Comparison of ENCODE assay signal across 32 cellular contexts in the genomic region with DNA sequence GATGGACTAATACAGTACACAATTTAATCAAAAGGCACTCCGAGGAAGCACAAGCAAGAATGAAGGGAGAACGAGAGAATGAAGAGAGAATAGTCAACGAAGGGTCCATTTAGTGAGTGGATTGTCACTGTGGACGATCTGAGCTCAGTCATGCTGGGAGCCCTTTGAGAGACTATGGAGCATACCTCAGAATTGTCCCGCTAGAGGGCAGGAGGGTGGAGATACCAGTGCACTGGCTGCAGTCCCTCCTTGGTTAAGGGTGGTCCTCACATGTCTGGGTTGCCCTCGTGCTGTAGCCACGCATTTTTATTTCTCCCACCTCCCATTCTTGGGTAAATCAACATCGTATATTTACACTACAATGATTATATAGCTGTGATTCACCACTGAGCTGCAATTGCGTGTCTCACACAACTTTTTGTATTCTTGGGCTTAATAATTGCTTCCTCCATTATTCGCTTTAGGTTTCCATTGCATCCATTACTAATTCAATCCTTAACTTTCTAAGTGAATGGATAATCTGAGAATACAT. TPM values are rescaled to one million over a fixed set of nuclear protein-coding genes. Genes with fewer than 3 reads are reported as not detected.
"Had no signal": no experiment of that assay in that cellular context is flagged by ENCODE, and none has a peak within 500 bp of the region (broad histone marks: within the 10 kb centered on the region; RNA-seq: fewer than 3 reads in every experiment).

No MANE protein-coding gene starts in this region.

- H3K36me3 Mint-ChIP-seq: activated naive CD8-positive, alpha-beta T cell treated with anti-CD3 and anti-CD28 coated beads for 36 hours had no signal

- H3K27me3 ChIP-seq: adrenal gland, body of pancreas, esophagus muscularis mucosa, foreskin keratinocyte, gastrocnemius medialis had no signal

- H3K4me1 ChIP-seq: adrenal gland, body of pancreas, esophagus muscularis mucosa, foreskin keratinocyte, gastrocnemius medialis had no signal

- FAIRE-seq: colon had no signal

- H3K27ac ChIP-seq: adrenal gland, body of pancreas, esophagus muscularis mucosa, foreskin keratinocyte, gastrocnemius medialis had no signal

- DNase-seq: activated CD4-positive, alpha-beta T cell treated with anti-CD3 and anti-CD28 coated beads for 36 hours; activated CD4-positive, alpha-beta T cell treated with anti-CD3 and anti-CD28 coated beads, Interleukin-2, amount 50 U/mL, for 1 hour; activated CD4-positive, alpha-beta T cell treated with anti-CD3 and anti-CD28 coated beads, Interleukin-2, amount 50 U/mL, for 48 hours; activated CD4-positive, CD25-positive, alpha-beta regulatory T cell; activated CD4-positive, CD25-positive, alpha-beta regulatory T cell treated with anti-CD3 and anti-CD28 coated beads, Interleukin-2, amount 50 U/mL, for 72 hours; activated CD8-positive, alpha-beta memory T cell treated with anti-CD3 and anti-CD28 coated beads for 24 hours; activated CD8-positive, alpha-beta T cell treated with anti-CD3 and anti-CD28 coated beads for 36 hours; activated effector memory CD4-positive, alpha-beta T cell treated with anti-CD3 and anti-CD28 coated beads, Interleukin-2, amount 50 U/mL, for 16 hours; activated naive CD4-positive, alpha-beta T cell treated with anti-CD3 and anti-CD28 coated beads for 36 hours; activated naive CD8-positive, alpha-beta T cell treated with anti-CD3 and anti-CD28 coated beads for 36 hours; activated naive CD8-positive, alpha-beta T cell treated with anti-CD3 and anti-CD28 coated beads, Interleukin-2, amount 50 U/mL, for 24 hours; activated T-cell treated with anti-CD3 and anti-CD28 coated beads, Interleukin-2, amount 50 U/mL, for 4 hours; adrenal gland; amygdala; aorta; body of pancreas; caudate nucleus; cortex of kidney; dermis blood vessel endothelial cell; effector CD4-positive, alpha-beta T cell; effector memory CD8-positive, alpha-beta T cell; erythroblast; foreskin keratinocyte; gastrocnemius medialis; hippocampal formation; T-helper 2 cell had no signal

- H3K27me3 Mint-ChIP-seq: activated naive CD8-positive, alpha-beta T cell treated with anti-CD3 and anti-CD28 coated beads, Interleukin-2, amount 50 U/mL, for 24 hours had no signal

- H3K36me3 ChIP-seq: adrenal gland, esophagus muscularis mucosa, gastrocnemius medialis had no signal

- H3K4me3 ChIP-seq: adrenal gland, body of pancreas, esophagus muscularis mucosa, gastrocnemius medialis had no signal

- H3K4me3 Mint-ChIP-seq: activated CD4-positive, alpha-beta T cell treated with anti-CD3 and anti-CD28 coated beads for 36 hours; activated CD8-positive, alpha-beta T cell treated with anti-CD3 and anti-CD28 coated beads for 36 hours; activated naive CD4-positive, alpha-beta T cell treated with anti-CD3 and anti-CD28 coated beads for 36 hours; activated naive CD4-positive, alpha-beta T cell treated with anti-CD3 and anti-CD28 coated beads, Interleukin-2, amount 50 U/mL, for 24 hours; activated naive CD8-positive, alpha-beta T cell treated with anti-CD3 and anti-CD28 coated beads for 36 hours; activated naive CD8-positive, alpha-beta T cell treated with anti-CD3 and anti-CD28 coated beads, Interleukin-2, amount 50 U/mL, for 24 hours; activated T-cell treated with anti-CD3 and anti-CD28 coated beads, Interleukin-2, amount 50 U/mL, for 4 hours; effector memory CD8-positive, alpha-beta T cell had no signal

- H3K9me3 Mint-ChIP-seq: activated T-cell treated with anti-CD3 and anti-CD28 coated beads, Interleukin-2, amount 50 U/mL, for 4 hours; activated T-helper 2 cell treated with anti-CD3 and anti-CD28 coated beads, Interferon-gamma antibody, Interleukin-2, Interleukin-4, amounts not matched to agents 10 μg/mL and 5 μg/mL and 100 μg/mL, durations not matched to agents 14 hours and 24 hours and 36 hours; effector memory CD8-positive, alpha-beta T cell had no signal

- H3K9me3 ChIP-seq: adrenal gland, body of pancreas, esophagus muscularis mucosa, gastrocnemius medialis had no signal

- ATAC-seq: activated CD4-positive, alpha-beta T cell treated with anti-CD3 and anti-CD28 coated beads for 36 hours; activated CD8-positive, alpha-beta T cell treated with anti-CD3 and anti-CD28 coated beads for 36 hours; activated naive CD8-positive, alpha-beta T cell treated with anti-CD3 and anti-CD28 coated beads, Interleukin-2, amount 50 U/mL, for 24 hours; activated T-cell treated with anti-CD3 and anti-CD28 coated beads, Interleukin-2, amount 50 U/mL, for 4 hours; body of pancreas; effector memory CD8-positive, alpha-beta T cell; foreskin keratinocyte; gastrocnemius medialis had no signal

- H3K27ac Mint-ChIP-seq: activated CD4-positive, alpha-beta T cell treated with anti-CD3 and anti-CD28 coated beads for 36 hours; activated CD8-positive, alpha-beta T cell treated with anti-CD3 and anti-CD28 coated beads for 36 hours; activated naive CD4-positive, alpha-beta T cell treated with anti-CD3 and anti-CD28 coated beads for 36 hours; activated naive CD4-positive, alpha-beta T cell treated with anti-CD3 and anti-CD28 coated beads, Interleukin-2, amount 50 U/mL, for 24 hours; activated naive CD8-positive, alpha-beta T cell treated with anti-CD3 and anti-CD28 coated beads for 36 hours; activated naive CD8-positive, alpha-beta T cell treated with anti-CD3 and anti-CD28 coated beads, Interleukin-2, amount 50 U/mL, for 24 hours; activated T-helper 2 cell treated with anti-CD3 and anti-CD28 coated beads, Interferon-gamma antibody, Interleukin-2, Interleukin-4, amounts not matched to agents 10 μg/mL and 5 μg/mL and 100 μg/mL, durations not matched to agents 14 hours and 24 hours and 36 hours; effector memory CD8-positive, alpha-beta T cell had no signal

- H3K4me1 Mint-ChIP-seq: activated CD4-positive, alpha-beta T cell treated with anti-CD3 and anti-CD28 coated beads for 36 hours; activated naive CD4-positive, alpha-beta T cell treated with anti-CD3 and anti-CD28 coated beads, Interleukin-2, amount 50 U/mL, for 24 hours; activated naive CD8-positive, alpha-beta T cell treated with anti-CD3 and anti-CD28 coated beads for 36 hours; activated naive CD8-positive, alpha-beta T cell treated with anti-CD3 and anti-CD28 coated beads, Interleukin-2, amount 50 U/mL, for 24 hours had no signal

RNA-seq across cellular contexts. Expression of a gene that starts 33.2 kb away (rescaled TPM):
- total RNA-seq: activated CD4-positive, alpha-beta T cell treated with anti-CD3 and anti-CD28 coated beads for 36 hours; activated CD8-positive, alpha-beta T cell treated with anti-CD3 and anti-CD28 coated beads for 36 hours; activated naive CD4-positive, alpha-beta T cell treated with anti-CD3 and anti-CD28 coated beads for 36 hours; activated naive CD8-positive, alpha-beta T cell treated with anti-CD3 and anti-CD28 coated beads for 36 hours; activated T-helper 2 cell treated with anti-CD3 and anti-CD28 coated beads, Interferon-gamma antibody, Interleukin-2, Interleukin-4, amounts not matched to agents 10 μg/mL and 5 μg/mL and 100 μg/mL, durations not matched to agents 14 hours and 24 hours and 36 hours; chondrocyte; dermis blood vessel endothelial cell; foreskin keratinocyte; glomerular endothelial cell had no signal
- polyA plus RNA-seq: foreskin keratinocyte had no signal
